In genomic region chr5:40798856-40799210, GRCh38 we compare ENCODE assay signal across 8 cellular contexts. TPM values are rescaled to one million over a fixed set of nuclear protein-coding genes. Genes with fewer than 3 reads are reported as not detected.
DNase-seq lines count a peak whose midpoint lies in the region; ATAC-seq and TF ChIP-seq lines count a peak whose summit lies in the region.

No MANE protein-coding gene starts in this region.

- H3K36me3 ChIP-seq in tibial nerve, result no peaks in the 10 kb centered on the region

- H3K27me3 ChIP-seq in tibial nerve, result no peaks in the 10 kb centered on the region

- TF ChIP-seq EP300 in tibial nerve (IDR thresholded peaks at IDR 0.05), result no peak

- CTCF ChIA-PET in GM10248 (lab: Yijun Ruan, JAX), result interaction anchor here (0.6 to 1.0 kb wide), 3 partner anchors 12 to 35 kb away, joined by 3 to 4 read pairs (median 3); no protein-coding TSS in a partner anchor

- peak overlapping the region; percentile 94 for H3K27ac Mint-ChIP-seq in activated T-cell treated with anti-CD3 and anti-CD28 coated beads, Interleukin-2, amount 50 U/mL, for 24 hours

- WGBS in lower leg skin, 2 donors, result 4 to 6% methylated on average over 4 of the region's 4 CpGs
- WGBS in tibial nerve, 2 donors, result 5% methylated on average over 4 of the region's 4 CpGs

- peaks cover 0 to 41% (median 15%) of the 10 kb centered on the region in 4 donors for H3K4me1 ChIP-seq in tibial nerve

- H3K36me3 Mint-ChIP-seq in activated T-cell treated with anti-CD3 and anti-CD28 coated beads, Interleukin-2, amount 50 U/mL, for 24 hours (ENCODE audit: low read depth), result peaks cover 34% of the 10 kb centered on the region

- TF ChIP-seq CTCF in astrocyte of the cerebellum (IDR thresholded peaks at IDR 0.05; ENCODE audit: low read depth, low read length, missing control alignments) (peak; percentile 21), lower leg skin (IDR thresholded peaks at IDR 0.05) (no peak), tibial nerve (IDR thresholded peaks at IDR 0.05) (no peak), GM10248 (IDR thresholded peaks at IDR 0.05; ENCODE audit: control extremely low read depth, extremely low read depth, low read depth, missing control alignments) (no peak)

- peaks cover 41% of the 10 kb centered on the region for H3K4me1 Mint-ChIP-seq in activated T-cell treated with anti-CD3 and anti-CD28 coated beads, Interleukin-2, amount 50 U/mL, for 24 hours (ENCODE audit: low read depth)

- peaks cover 3% of the 10 kb centered on the region for H3K27me3 Mint-ChIP-seq in activated T-cell treated with anti-CD3 and anti-CD28 coated beads, Interleukin-2, amount 50 U/mL, for 24 hours

- peak overlapping the region; percentile 90 to 99 (median 94) for H3K27ac ChIP-seq in tibial nerve

- POLR2A ChIA-PET in GM10248 (lab: Yijun Ruan, JAX), result no interaction called here

- in situ Hi-C loops in astrocyte of the cerebellum (cut with HindIII; ENCODE audit: low sequenced_read_pairs), result no loop called here

- peak overlapping the region; percentile 84 for H3K4me3 Mint-ChIP-seq in activated T-cell treated with anti-CD3 and anti-CD28 coated beads, Interleukin-2, amount 50 U/mL, for 24 hours

- peak overlapping the region; percentile 92 for H3K4me3 ChIP-seq in astrocyte of the cerebellum (ENCODE audit: low read depth, low read length)
- H3K4me3 ChIP-seq in lower leg skin (ENCODE audit: low read depth, poor library complexity, severe bottlenecking), result peak overlapping the region; percentile 59
- peak overlapping the region; percentile 89 to 100 (median 98) for H3K4me3 ChIP-seq in tibial nerve

- ATAC-seq in GM21717 (IDR thresholded peaks at IDR 0.05; ENCODE audit: unreplicated experiment), result no peak

- H3K9me3 Mint-ChIP-seq in activated T-cell treated with anti-CD3 and anti-CD28 coated beads, Interleukin-2, amount 50 U/mL, for 24 hours, result no peaks in the 10 kb centered on the region

- TF ChIP-seq POLR2A in lower leg skin (IDR thresholded peaks at IDR 0.05) (no peak), tibial nerve (IDR thresholded peaks at IDR 0.05) (no peak)

- intact Hi-C loops in lower leg skin (cut with DNase I; ENCODE audit: low total_unique reads), result no loop called here

- H3K9me3 ChIP-seq in tibial nerve, result no peaks in the 10 kb centered on the region

- DNase-seq in activated T-cell treated with anti-CD3 and anti-CD28 coated beads, Interleukin-2, amount 50 U/mL, for 24 hours, result no peak
- no peak for DNase-seq in activated T-cell treated with anti-CD3 and anti-CD28 coated beads, Interleukin-2, amount 50 U/mL, for 1 hour
- DNase-seq in astrocyte of the cerebellum (ENCODE audit: low read depth) (no peak), lower leg skin (ENCODE audit: low spot score in 2 of 2) (no peak), tibial nerve (ENCODE audit: low spot score in 2 of 2) (no peak), GM10248 (ENCODE audit: extremely low spot score) (no peak)
- no peak for DNase-seq in effector CD4-positive, alpha-beta T cell

RNA-seq across cellular contexts. Expression of gene PRKAA1, which starts 0.7 kb away (rescaled TPM):
- 10 to 100 TPM; 44.8 to 60.0 (median 54.9) TPM for total RNA-seq in lower leg skin
- total RNA-seq in tibial nerve, result 10 to 100 TPM; 66.2 to 86.1 (median 77.9) TPM

RNA-seq across cellular contexts. Expression of gene RPL37, which starts 36.2 kb away (rescaled TPM):
- 100 to 1,000 TPM; 202 to 750 (median 389) TPM for total RNA-seq in lower leg skin
- total RNA-seq in tibial nerve, result 100 to 1,000 TPM; 117 to 365 (median 159) TPM

RNA-seq across cellular contexts. Expression of gene CARD6, which starts 42.3 kb away (rescaled TPM):
- total RNA-seq in lower leg skin (1 to 10 TPM; 2.2 to 5.4 (median 3.6) TPM), tibial nerve (10 to 100 TPM in 3 of 4 donors, 1 to 10 TPM in 1; 7.6 to 16.1 (median 11.3) TPM)

RNA-seq across cellular contexts. Expression of gene TTC33, which starts 43.1 kb away (rescaled TPM):
- total RNA-seq in lower leg skin (10 to 100 TPM in 2 of 4 donors, 1 to 10 TPM in 2; 8.7 to 13.1 (median 11.0) TPM), tibial nerve (10 to 100 TPM; 11.4 to 27.1 (median 19.9) TPM)
